21 cellular contexts compared by ENCODE assay signal in the genomic region with DNA sequence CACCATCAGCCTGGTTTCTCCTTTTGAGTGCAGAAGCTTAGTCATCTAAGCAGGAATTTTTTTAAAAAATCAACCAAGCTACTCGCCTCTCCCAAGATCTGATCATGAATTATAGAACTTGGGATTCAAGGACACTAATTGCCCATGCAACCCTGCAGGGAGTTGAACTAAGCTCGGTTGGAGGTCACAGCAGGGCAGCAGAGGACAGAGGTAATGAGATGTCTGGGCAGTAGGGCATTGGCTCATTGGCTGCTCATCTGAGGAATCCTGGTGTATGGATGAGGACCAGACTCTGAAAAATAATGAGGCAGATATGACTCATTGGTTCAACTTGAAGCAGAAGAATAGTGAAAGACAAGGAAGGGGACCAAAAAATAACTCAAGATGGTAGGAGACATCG.
DNase-seq lines count a peak whose midpoint lies in the region; ATAC-seq and TF ChIP-seq lines count a peak whose summit lies in the region.
"Had no signal": no experiment of that assay in that cellular context is flagged by ENCODE, and none has a peak within 500 bp of the region (broad histone marks: within the 10 kb centered on the region; RNA-seq: fewer than 3 reads in every experiment).

No MANE protein-coding gene starts in this region.

- no peaks in the 10 kb centered on the region for H3K79me2 ChIP-seq in Loucy (ENCODE audit: insufficient read depth, low read length)

- TF ChIP-seq CTCF in Loucy (conservative IDR thresholded peaks at IDR 0.05; ENCODE audit: low read length) (no peak), endodermal cell (conservative IDR thresholded peaks at IDR 0.05) (no peak), esophagus muscularis mucosa (IDR thresholded peaks at IDR 0.05) (no peak), psoas muscle (IDR thresholded peaks at IDR 0.05) (no peak)

- no peaks in the 10 kb centered on the region for H3K27me3 ChIP-seq in Loucy (ENCODE audit: insufficient read depth, low read length, poor library complexity, severe bottlenecking)
- H3K27me3 ChIP-seq in endodermal cell (ENCODE audit: control insufficient read depth, insufficient read depth, low read length, poor library complexity, severe bottlenecking): no peaks in the 10 kb centered on the region
- H3K27me3 ChIP-seq in esophagus muscularis mucosa: no peaks in the 10 kb centered on the region
- H3K27me3 ChIP-seq in psoas muscle (ENCODE audit: insufficient read depth in 3 of 3, low read length in 2 of 3): no peaks in the 10 kb centered on the region
- H3K27me3 ChIP-seq: upper lobe of right lung had no signal

- H3K27ac Mint-ChIP-seq in endodermal cell: no peak overlapping the region
- H3K27ac Mint-ChIP-seq: IgD-negative memory B cell; memory B cell; nephron; T-helper 1 cell treated with Interleukin-12 subunit alpha and Interleukin-12 subunit beta and Interleukin-4 antibody, amounts not matched to agents 30 μg/mL and 1 μg/mL, for 36 hours had no signal

- H3K4me1 ChIP-seq in Loucy (ENCODE audit: insufficient read depth, low read length, poor library complexity, severe bottlenecking): no peaks in the 10 kb centered on the region
- H3K4me1 ChIP-seq in endodermal cell (ENCODE audit: control insufficient read depth, insufficient read depth, low read length): no peaks in the 10 kb centered on the region
- peaks cover 0 to 9% (median 9%) of the 10 kb centered on the region in 4 donors for H3K4me1 ChIP-seq in esophagus muscularis mucosa
- no peaks in the 10 kb centered on the region for H3K4me1 ChIP-seq in psoas muscle
- H3K4me1 ChIP-seq: prostate gland, upper lobe of right lung had no signal

- no peak overlapping the region for H3K4me3 ChIP-seq in Loucy (ENCODE audit: low read length, poor library complexity, severe bottlenecking)
- H3K4me3 ChIP-seq in endodermal cell (ENCODE audit: low read length): no peak overlapping the region
- H3K4me3 ChIP-seq in esophagus muscularis mucosa: no peak overlapping the region
- H3K4me3 ChIP-seq in psoas muscle: no peak overlapping the region
- H3K4me3 ChIP-seq: coronary artery, prostate gland, upper lobe of right lung had no signal

- in situ Hi-C loops in KBM-7 (cut with MboI; ENCODE audit: low pct_unique_long_range_greater_than_20kb, low sequenced_read_pairs): no loop called here

- no peak for TF ChIP-seq EP300 in esophagus muscularis mucosa (IDR thresholded peaks at IDR 0.05)

- no peak for TF ChIP-seq POLR2A in esophagus muscularis mucosa (IDR thresholded peaks at IDR 0.05; ENCODE audit: low read depth)

- intact Hi-C loops in esophagus muscularis mucosa (cut with DNase I): no loop called here
- intact Hi-C loops in psoas muscle (cut with DNase I): no loop called here

- DNase-seq in ELR (ENCODE audit: low read depth) (peak; percentile 40), amniotic epithelial cell (ENCODE audit: low read depth) (peak; percentile 25), renal cortical epithelial cell (ENCODE audit: low read depth) (peak; percentile 70), endodermal cell (no peak), KBM-7 (no peak), esophagus muscularis mucosa (ENCODE audit: extremely low spot score) (no peak), psoas muscle (no peak)
- DNase-seq: activated CD4-positive, CD25-positive, alpha-beta regulatory T cell; activated effector memory CD4-positive, alpha-beta T cell treated with anti-CD3 and anti-CD28 coated beads, Interleukin-2, amount 50 U/mL, for 16 hours; anterior cingulate cortex; CD4-positive, CD25-positive, alpha-beta regulatory T cell; NCI-H1048; stimulated activated naive CD8-positive, alpha-beta T cell treated with anti-CD3 and anti-CD28 coated beads, Interleukin-15, Interleukin-2, amounts not matched to agents 100 U/mL and 50 U/mL, for 24 hours; upper lobe of right lung had no signal

- H3K36me3 ChIP-seq in Loucy (ENCODE audit: insufficient read depth, low read length) (no peaks in the 10 kb centered on the region), endodermal cell (ENCODE audit: control insufficient read depth, insufficient read depth, low read length) (no peaks in the 10 kb centered on the region), esophagus muscularis mucosa (no peaks in the 10 kb centered on the region), psoas muscle (ENCODE audit: insufficient read depth in 1 of 2, low read depth in 1 of 2) (no peaks in the 10 kb centered on the region)
- H3K36me3 ChIP-seq: prostate gland, upper lobe of right lung had no signal

- no peak overlapping the region for H3K4me2 ChIP-seq in Loucy (ENCODE audit: low read depth, low read length, poor library complexity, severe bottlenecking)

- H3K9me3 ChIP-seq in Loucy (ENCODE audit: insufficient read depth, low read depth, low read length) (no peaks in the 10 kb centered on the region), endodermal cell (ENCODE audit: control insufficient read depth, low read length) (no peaks in the 10 kb centered on the region), esophagus muscularis mucosa (no peaks in the 10 kb centered on the region), psoas muscle (no peaks in the 10 kb centered on the region)
- H3K9me3 ChIP-seq: prostate gland, upper lobe of right lung had no signal

- no peaks in the 10 kb centered on the region for H3F3A ChIP-seq in Loucy (ENCODE audit: low read depth)

- no peaks in the 10 kb centered on the region for H3K9me2 ChIP-seq in Loucy (replicated peaks; ENCODE audit: low read depth, low read length)

- H3K9ac ChIP-seq in Loucy (ENCODE audit: low read depth, low read length, poor library complexity, severe bottlenecking) (no peak overlapping the region), endodermal cell (ENCODE audit: extremely low read depth, low read length, poor library complexity, severe bottlenecking) (no peak overlapping the region)

- no peak overlapping the region for H3K4me3 Mint-ChIP-seq in endodermal cell
- H3K4me3 Mint-ChIP-seq: CD4-positive, CD25-positive, alpha-beta regulatory T cell; IgD-negative memory B cell; memory B cell; nephron; T-helper 1 cell treated with Interleukin-12 subunit alpha and Interleukin-12 subunit beta and Interleukin-4 antibody, amounts not matched to agents 30 μg/mL and 1 μg/mL, for 36 hours had no signal

- no peaks in the 10 kb centered on the region for H3K27me3 Mint-ChIP-seq in endodermal cell (ENCODE audit: insufficient read depth)
- H3K27me3 Mint-ChIP-seq: CD4-positive, CD25-positive, alpha-beta regulatory T cell; memory B cell had no signal

- H3K9me3 Mint-ChIP-seq in endodermal cell: no peaks in the 10 kb centered on the region
- H3K9me3 Mint-ChIP-seq: memory B cell, nephron had no signal

- WGBS in endodermal cell (ENCODE audit: insufficient coverage in 1 of 2, insufficient read length in 1 of 2), 2 experiments: 55 to 75% methylated on average over 2 to 3 of the region's 3 CpGs
- WGBS in esophagus muscularis mucosa: 81% methylated on average over 3 of the region's 3 CpGs
- 48 to 70% (median 60%) methylated on average over 3 of the region's 3 CpGs for WGBS in psoas muscle, 3 donors

- no peak overlapping the region for H3K27ac ChIP-seq in endodermal cell (ENCODE audit: low read depth, low read length)
- H3K27ac ChIP-seq in esophagus muscularis mucosa (replicated peaks in 1 of 4): no peak overlapping the region
- no peak overlapping the region for H3K27ac ChIP-seq in psoas muscle
- H3K27ac ChIP-seq: coronary artery, prostate gland, upper lobe of right lung had no signal

- no peaks in the 10 kb centered on the region for H4K20me1 ChIP-seq in Loucy (ENCODE audit: insufficient read depth, low read length, poor library complexity, severe bottlenecking)

- peaks cover 15% of the 10 kb centered on the region for H3K4me1 Mint-ChIP-seq in endodermal cell
- H3K4me1 Mint-ChIP-seq: CD4-positive, CD25-positive, alpha-beta regulatory T cell; memory B cell had no signal

- no peaks in the 10 kb centered on the region for H3K36me3 Mint-ChIP-seq in endodermal cell (ENCODE audit: low read depth)
- H3K36me3 Mint-ChIP-seq: CD4-positive, CD25-positive, alpha-beta regulatory T cell; memory B cell had no signal

- no peak for ATAC-seq in psoas muscle
- ATAC-seq: stimulated activated naive CD8-positive, alpha-beta T cell treated with anti-CD3 and anti-CD28 coated beads, Interleukin-15, Interleukin-2, amounts not matched to agents 100 U/mL and 50 U/mL, for 24 hours; upper lobe of right lung had no signal

- peak overlapping the region; percentile 60; the same call in 1 of the 2 replicates for H2AFZ ChIP-seq in Loucy (ENCODE audit: low read length)

Comparison
In these comparisons a context has a peak if more than half of its experiments do, and no peak if none do; other contexts are left out.
1. DNase-seq: peak in ELR (single experiment), amniotic epithelial cell (single experiment) and renal cortical epithelial cell (single experiment); none in endodermal cell (single experiment), KBM-7 (single experiment), esophagus muscularis mucosa (single experiment) and psoas muscle (0 of 2).